ENCODE assay signal across 11 cellular contexts in the genomic region with DNA sequence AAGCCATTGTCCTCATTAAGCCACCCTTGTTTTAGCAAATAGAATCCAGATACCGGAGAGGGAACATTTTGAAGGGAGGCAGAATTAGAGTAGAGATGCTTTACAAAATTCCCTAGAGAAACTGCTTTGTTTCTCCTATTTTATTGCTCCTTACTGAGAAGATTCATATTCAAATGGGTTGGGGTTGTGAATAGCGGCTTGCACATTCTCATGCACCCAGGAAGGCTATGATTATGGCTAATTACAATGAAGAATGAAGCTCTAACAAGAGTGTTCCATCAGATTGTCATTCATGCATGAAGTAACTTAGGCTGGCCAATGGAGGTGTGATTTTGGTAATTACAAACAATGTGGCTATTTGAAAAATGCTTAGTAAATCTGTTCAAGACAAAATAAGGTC.
A peak's percentile ranks its signal among the peaks of the same experiment; 100 is the strongest.
DNase-seq lines count a peak whose midpoint lies in the region; ATAC-seq and TF ChIP-seq lines count a peak whose summit lies in the region.
"Had no signal": no experiment of that assay in that cellular context is flagged by ENCODE, and none has a peak within 500 bp of the region (broad histone marks: within the 10 kb centered on the region; RNA-seq: fewer than 3 reads in every experiment).

No MANE protein-coding gene starts in this region.

- no peaks in the 10 kb centered on the region for H3K79me2 ChIP-seq in neural cell (replicated peaks; ENCODE audit: insufficient read depth, low read length)

- CTCF ChIA-PET in AG04449 (lab: Yijun Ruan, JAX): interaction anchor here (0.6 to 2.9 kb wide), 9 partner anchors 9 to 1099 kb away, joined by 3 to 11 read pairs (median 3); no protein-coding TSS in a partner anchor

- H3K4me2 ChIP-seq in neural cell (ENCODE audit: low read length): peak overlapping the region; percentile 63

- peak overlapping the region; percentile 73 for H3K9ac ChIP-seq in neural cell (ENCODE audit: low read length)

- peak overlapping the region; percentile 88 for H2AFZ ChIP-seq in neural cell (ENCODE audit: low read depth, low read length)

- TF ChIP-seq CTCF in AG04449 (IDR thresholded peaks at IDR 0.05; ENCODE audit: insufficient read depth, low read length, missing control alignments) (no peak), epithelial cell of proximal tubule (conservative IDR thresholded peaks at IDR 0.05; ENCODE audit: low read depth, low read length) (no peak), neural cell (IDR thresholded peaks at IDR 0.05; ENCODE audit: poor library complexity, severe bottlenecking) (no peak)

- H3K27ac ChIP-seq in neural cell (ENCODE audit: low read length): peak overlapping the region; percentile 98
- H3K27ac ChIP-seq: epithelial cell of prostate had no signal

- H4K20me1 ChIP-seq in neural cell (ENCODE audit: insufficient read depth): no peaks in the 10 kb centered on the region

- no peak for TF ChIP-seq EP300 in neural cell (conservative IDR thresholded peaks at IDR 0.05; ENCODE audit: poor library complexity, severe bottlenecking)

- no peaks in the 10 kb centered on the region for H3K27me3 ChIP-seq in neural cell (ENCODE audit: insufficient read depth, low read depth, low read length)

- H3K36me3 ChIP-seq in neural cell (ENCODE audit: insufficient read depth, low read length): no peaks in the 10 kb centered on the region

- DNase-seq in AG04449 (ENCODE audit: low read depth, low spot score): no peak
- peak in 2 of 3 experiments; percentile 69 to 88 for DNase-seq in NCI-H1417 (lab: John Stamatoyannopoulos, UW)
- no peak for DNase-seq in epithelial cell of proximal tubule (ENCODE audit: low read depth)
- no peak for DNase-seq in DMS79 (lab: John Stamatoyannopoulos, UW)
- no peak for DNase-seq in iPS-NIHi7 (ENCODE audit: extremely low spot score)
- no peak for DNase-seq in left colon
- DNase-seq: activated CD4-positive, alpha-beta T cell treated with anti-CD3 and anti-CD28 coated beads, Interleukin-2, amount 50 U/mL, for 1 hour; CD4-positive, alpha-beta T cell had no signal

- POLR2A ChIA-PET in AG04449 (lab: Yijun Ruan, JAX): no interaction called here

- no peaks in the 10 kb centered on the region for H3K9me2 ChIP-seq in neural cell (ENCODE audit: insufficient read depth, low read length)

- peak overlapping the region; percentile 32; the same call in 1 of the 2 replicates for H3K4me3 ChIP-seq in AG04449 (ENCODE audit: low read depth, low read length)
- peak overlapping the region; percentile 42 for H3K4me3 ChIP-seq in epithelial cell of proximal tubule (ENCODE audit: low read depth, low read length)
- H3K4me3 ChIP-seq in neural cell (ENCODE audit: low read length): peak overlapping the region; percentile 58

- no peaks in the 10 kb centered on the region for H3K9me3 ChIP-seq in neural cell (ENCODE audit: low read length)

- peaks cover 8% of the 10 kb centered on the region for H3F3A ChIP-seq in neural cell (ENCODE audit: insufficient read depth, low read length, poor library complexity, severe bottlenecking)

- no peak for ATAC-seq in left colon
- ATAC-seq in GM21825 (IDR thresholded peaks at IDR 0.05; ENCODE audit: unreplicated experiment): no peak

- TF ChIP-seq RAD21 in neural cell (conservative IDR thresholded peaks at IDR 0.05): no peak

- intact Hi-C loops in left colon (cut with DNase I, micrococcal nuclease): no loop called here

TF ChIP-seq in neural cell, 6 proteins besides CTCF, POLR2A, EP300 and RAD21:
- no peak for TF ChIP-seq SMC3 (conservative IDR thresholded peaks at IDR 0.05; ENCODE audit: poor library complexity)
- TF ChIP-seq POLR2AphosphoS5 (IDR thresholded peaks at IDR 0.05): no peak
- TF ChIP-seq TAF1 (IDR thresholded peaks at IDR 0.05; ENCODE audit: low read depth): no peak
- TF ChIP-seq, protein P1, sequence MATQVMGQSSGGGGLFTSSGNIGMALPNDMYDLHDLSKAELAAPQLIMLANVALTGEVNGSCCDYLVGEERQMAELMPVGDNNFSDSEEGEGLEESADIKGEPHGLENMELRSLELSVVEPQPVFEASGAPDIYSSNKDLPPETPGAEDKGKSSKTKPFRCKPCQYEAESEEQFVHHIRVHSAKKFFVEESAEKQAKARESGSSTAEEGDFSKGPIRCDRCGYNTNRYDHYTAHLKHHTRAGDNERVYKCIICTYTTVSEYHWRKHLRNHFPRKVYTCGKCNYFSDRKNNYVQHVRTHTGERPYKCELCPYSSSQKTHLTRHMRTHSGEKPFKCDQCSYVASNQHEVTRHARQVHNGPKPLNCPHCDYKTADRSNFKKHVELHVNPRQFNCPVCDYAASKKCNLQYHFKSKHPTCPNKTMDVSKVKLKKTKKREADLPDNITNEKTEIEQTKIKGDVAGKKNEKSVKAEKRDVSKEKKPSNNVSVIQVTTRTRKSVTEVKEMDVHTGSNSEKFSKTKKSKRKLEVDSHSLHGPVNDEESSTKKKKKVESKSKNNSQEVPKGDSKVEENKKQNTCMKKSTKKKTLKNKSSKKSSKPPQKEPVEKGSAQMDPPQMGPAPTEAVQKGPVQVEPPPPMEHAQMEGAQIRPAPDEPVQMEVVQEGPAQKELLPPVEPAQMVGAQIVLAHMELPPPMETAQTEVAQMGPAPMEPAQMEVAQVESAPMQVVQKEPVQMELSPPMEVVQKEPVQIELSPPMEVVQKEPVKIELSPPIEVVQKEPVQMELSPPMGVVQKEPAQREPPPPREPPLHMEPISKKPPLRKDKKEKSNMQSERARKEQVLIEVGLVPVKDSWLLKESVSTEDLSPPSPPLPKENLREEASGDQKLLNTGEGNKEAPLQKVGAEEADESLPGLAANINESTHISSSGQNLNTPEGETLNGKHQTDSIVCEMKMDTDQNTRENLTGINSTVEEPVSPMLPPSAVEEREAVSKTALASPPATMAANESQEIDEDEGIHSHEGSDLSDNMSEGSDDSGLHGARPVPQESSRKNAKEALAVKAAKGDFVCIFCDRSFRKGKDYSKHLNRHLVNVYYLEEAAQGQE (IDR thresholded peaks at IDR 0.05; ENCODE audit: borderline replicate concordance): no peak
- TF ChIP-seq MXI1 (conservative IDR thresholded peaks at IDR 0.05; ENCODE audit: poor library complexity, severe bottlenecking): no peak
- TF ChIP-seq EZH2 (IDR thresholded peaks at IDR 0.05; ENCODE audit: borderline replicate concordance, insufficient read depth, low read length, poor library complexity, severe bottlenecking): no peak

Comparison
In these comparisons a context has a peak if more than half of its experiments do, and no peak if none do; other contexts are left out.
1. DNase-seq: peak in NCI-H1417 (2 of 3); none in AG04449 (single experiment), epithelial cell of proximal tubule (single experiment), DMS79 (single experiment), iPS-NIHi7 (single experiment) and left colon (0 of 2).
2. Peak in every context shown above with its lines, with median percentiles within 50 percentile points of each other: H3K4me3 ChIP-seq.